Comparison of ENCODE assay signal across 1 cellular context in the genomic region with DNA sequence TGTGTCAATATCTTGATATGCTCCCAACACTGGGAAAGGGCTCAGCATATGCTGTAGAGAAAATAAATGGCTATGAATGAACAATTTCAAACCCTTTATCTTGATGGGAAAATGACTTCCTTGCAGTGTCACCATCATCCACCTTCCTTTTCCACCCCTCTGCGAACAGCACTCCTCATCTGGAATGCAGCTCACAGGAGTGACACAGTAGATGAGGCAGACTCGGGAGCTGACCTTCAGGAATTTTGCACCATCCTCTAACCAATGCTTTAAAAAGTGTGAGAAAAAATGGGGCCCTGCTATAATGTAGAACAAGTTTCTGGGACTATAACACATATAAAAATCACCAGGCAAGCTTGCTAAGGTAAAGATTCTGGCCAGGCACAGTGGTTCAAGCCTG.
TF ChIP-seq lines count a peak whose summit lies in the region.

No MANE protein-coding gene starts in this region.

TF ChIP-seq in SK-N-SH treated with all-trans-retinoic acid at 6 μM for 48 hours, 23 proteins besides CTCF, POLR2A, EP300 and RAD21 (continued from another document):
- TF ChIP-seq, protein P1, sequence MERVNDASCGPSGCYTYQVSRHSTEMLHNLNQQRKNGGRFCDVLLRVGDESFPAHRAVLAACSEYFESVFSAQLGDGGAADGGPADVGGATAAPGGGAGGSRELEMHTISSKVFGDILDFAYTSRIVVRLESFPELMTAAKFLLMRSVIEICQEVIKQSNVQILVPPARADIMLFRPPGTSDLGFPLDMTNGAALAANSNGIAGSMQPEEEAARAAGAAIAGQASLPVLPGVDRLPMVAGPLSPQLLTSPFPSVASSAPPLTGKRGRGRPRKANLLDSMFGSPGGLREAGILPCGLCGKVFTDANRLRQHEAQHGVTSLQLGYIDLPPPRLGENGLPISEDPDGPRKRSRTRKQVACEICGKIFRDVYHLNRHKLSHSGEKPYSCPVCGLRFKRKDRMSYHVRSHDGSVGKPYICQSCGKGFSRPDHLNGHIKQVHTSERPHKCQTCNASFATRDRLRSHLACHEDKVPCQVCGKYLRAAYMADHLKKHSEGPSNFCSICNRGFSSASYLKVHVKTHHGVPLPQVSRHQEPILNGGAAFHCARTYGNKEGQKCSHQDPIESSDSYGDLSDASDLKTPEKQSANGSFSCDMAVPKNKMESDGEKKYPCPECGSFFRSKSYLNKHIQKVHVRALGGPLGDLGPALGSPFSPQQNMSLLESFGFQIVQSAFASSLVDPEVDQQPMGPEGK (CRISPR knock-in tag; IDR thresholded peaks at IDR 0.05; ENCODE audit: borderline replicate concordance), result no peak
- TF ChIP-seq ZFP3 (CRISPR knock-in tag; IDR thresholded peaks at IDR 0.05), result no peak
- TF ChIP-seq, protein P2, sequence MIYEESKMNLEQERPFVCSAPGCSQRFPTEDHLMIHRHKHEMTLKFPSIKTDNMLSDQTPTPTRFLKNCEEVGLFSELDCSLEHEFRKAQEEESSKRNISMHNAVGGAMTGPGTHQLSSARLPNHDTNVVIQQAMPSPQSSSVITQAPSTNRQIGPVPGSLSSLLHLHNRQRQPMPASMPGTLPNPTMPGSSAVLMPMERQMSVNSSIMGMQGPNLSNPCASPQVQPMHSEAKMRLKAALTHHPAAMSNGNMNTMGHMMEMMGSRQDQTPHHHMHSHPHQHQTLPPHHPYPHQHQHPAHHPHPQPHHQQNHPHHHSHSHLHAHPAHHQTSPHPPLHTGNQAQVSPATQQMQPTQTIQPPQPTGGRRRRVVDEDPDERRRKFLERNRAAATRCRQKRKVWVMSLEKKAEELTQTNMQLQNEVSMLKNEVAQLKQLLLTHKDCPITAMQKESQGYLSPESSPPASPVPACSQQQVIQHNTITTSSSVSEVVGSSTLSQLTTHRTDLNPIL (CRISPR knock-in tag; IDR thresholded peaks at IDR 0.05; ENCODE audit: low read depth), result no peak
- TF ChIP-seq, protein P3, sequence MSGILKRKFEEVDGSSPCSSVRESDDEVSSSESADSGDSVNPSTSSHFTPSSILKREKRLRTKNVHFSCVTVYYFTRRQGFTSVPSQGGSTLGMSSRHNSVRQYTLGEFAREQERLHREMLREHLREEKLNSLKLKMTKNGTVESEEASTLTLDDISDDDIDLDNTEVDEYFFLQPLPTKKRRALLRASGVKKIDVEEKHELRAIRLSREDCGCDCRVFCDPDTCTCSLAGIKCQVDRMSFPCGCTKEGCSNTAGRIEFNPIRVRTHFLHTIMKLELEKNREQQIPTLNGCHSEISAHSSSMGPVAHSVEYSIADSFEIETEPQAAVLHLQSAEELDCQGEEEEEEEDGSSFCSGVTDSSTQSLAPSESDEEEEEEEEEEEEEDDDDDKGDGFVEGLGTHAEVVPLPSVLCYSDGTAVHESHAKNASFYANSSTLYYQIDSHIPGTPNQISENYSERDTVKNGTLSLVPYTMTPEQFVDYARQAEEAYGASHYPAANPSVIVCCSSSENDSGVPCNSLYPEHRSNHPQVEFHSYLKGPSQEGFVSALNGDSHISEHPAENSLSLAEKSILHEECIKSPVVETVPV (CRISPR knock-in tag; IDR thresholded peaks at IDR 0.05), result no peak
- TF ChIP-seq TCF4 (CRISPR knock-in tag; IDR thresholded peaks at IDR 0.05; ENCODE audit: borderline replicate concordance), result no peak
- TF ChIP-seq CSDC2 (CRISPR knock-in tag; IDR thresholded peaks at IDR 0.05), result no peak
